Comparison of ENCODE assay signal across 10 cellular contexts in the genomic region with DNA sequence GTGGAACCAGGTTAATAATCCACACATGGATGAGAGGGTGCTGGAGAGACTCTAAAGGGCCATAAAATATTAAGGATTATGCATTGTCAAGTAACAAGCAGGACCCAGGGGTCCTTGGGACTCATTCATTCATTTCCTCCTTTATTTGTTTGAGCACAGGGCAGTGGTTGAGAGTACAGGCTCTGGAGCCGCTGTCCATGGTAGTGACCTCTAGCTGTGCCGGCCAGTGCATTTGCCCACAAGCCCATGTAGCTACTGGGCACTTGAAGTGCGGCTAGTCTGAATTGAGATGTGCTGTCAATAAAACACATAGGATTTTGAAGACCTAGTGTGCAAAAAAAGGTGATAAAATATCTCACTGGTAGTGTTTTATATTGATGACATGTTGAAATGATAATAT.
DNase-seq lines count a peak whose midpoint lies in the region; ATAC-seq and TF ChIP-seq lines count a peak whose summit lies in the region.
"Had no signal": no experiment of that assay in that cellular context is flagged by ENCODE, and none has a peak within 500 bp of the region (broad histone marks: within the 10 kb centered on the region; RNA-seq: fewer than 3 reads in every experiment).

No MANE protein-coding gene starts in this region.

- no peaks in the 10 kb centered on the region for H3K36me3 Mint-ChIP-seq in activated T-helper 1 cell treated with anti-CD3 and anti-CD28 coated beads, Interleukin-12 subunit alpha, Interleukin-12 subunit beta, Interleukin-2, Interleukin-4 antibody, amounts not matched to agents 30 ng/mL and 10 ng/mL and 1 ng/mL, durations not matched to agents 14 hours and 24 hours and 36 hours (ENCODE audit: low read depth)

- H3K4me1 Mint-ChIP-seq in activated T-helper 1 cell treated with anti-CD3 and anti-CD28 coated beads, Interleukin-12 subunit alpha, Interleukin-12 subunit beta, Interleukin-2, Interleukin-4 antibody, amounts not matched to agents 30 ng/mL and 10 ng/mL and 1 ng/mL, durations not matched to agents 14 hours and 24 hours and 36 hours (ENCODE audit: low read depth), result no peaks in the 10 kb centered on the region

- H3K4me3 Mint-ChIP-seq in activated T-helper 1 cell treated with anti-CD3 and anti-CD28 coated beads, Interleukin-12 subunit alpha, Interleukin-12 subunit beta, Interleukin-2, Interleukin-4 antibody, amounts not matched to agents 30 ng/mL and 10 ng/mL and 1 ng/mL, durations not matched to agents 14 hours and 24 hours and 36 hours, result no peak overlapping the region
- H3K4me3 Mint-ChIP-seq: activated CD8-positive, alpha-beta T cell treated with anti-CD3 and anti-CD28 coated beads for 36 hours had no signal

- TF ChIP-seq CTCF in AG10803 (conservative IDR thresholded peaks at IDR 0.05; ENCODE audit: low read length), result no peak
- no peak for TF ChIP-seq CTCF in gastroesophageal sphincter (IDR thresholded peaks at IDR 0.05)

- no peak overlapping the region for H3K27ac Mint-ChIP-seq in activated T-helper 1 cell treated with anti-CD3 and anti-CD28 coated beads, Interleukin-12 subunit alpha, Interleukin-12 subunit beta, Interleukin-2, Interleukin-4 antibody, amounts not matched to agents 30 ng/mL and 10 ng/mL and 1 ng/mL, durations not matched to agents 14 hours and 24 hours and 36 hours
- H3K27ac Mint-ChIP-seq: activated CD8-positive, alpha-beta T cell treated with anti-CD3 and anti-CD28 coated beads for 36 hours had no signal

- no peaks in the 10 kb centered on the region for H3K9me3 ChIP-seq in gastroesophageal sphincter

- H3K4me3 ChIP-seq in AG10803 (ENCODE audit: low read length), result no peak overlapping the region
- H3K4me3 ChIP-seq in gastroesophageal sphincter, result no peak overlapping the region
- H3K4me3 ChIP-seq: SK-N-MC had no signal

- WGBS in gastroesophageal sphincter (ENCODE audit: low coverage in 1 of 2), 2 donors, result 47 to 62% methylated on average over 3 of the region's 3 CpGs

- DNase-seq in AG10803 (ENCODE audit: low read depth) (peak; percentile 34), LoVo (ENCODE audit: low spot score) (peak; percentile 12), caudate nucleus (lab: John Stamatoyannopoulos, UW) (peak in 25 of 61 donors; percentile 3 to 63 (median 23)), left lobe of liver (ENCODE audit: low spot score) (no peak)
- no peak for DNase-seq in activated T-helper 1 cell treated with anti-CD3 and anti-CD28 coated beads, Interleukin-12 subunit alpha, Interleukin-12 subunit beta, Interleukin-2, Interleukin-4 antibody, amounts not matched to agents 30 ng/mL and 10 ng/mL and 1 ng/mL, durations not matched to agents 14 hours and 24 hours and 36 hours (ENCODE audit: low spot score)
- DNase-seq: activated CD8-positive, alpha-beta T cell treated with anti-CD3 and anti-CD28 coated beads for 36 hours had no signal

- no peaks in the 10 kb centered on the region for H3K27me3 ChIP-seq in gastroesophageal sphincter

- no peaks in the 10 kb centered on the region for H3K27me3 Mint-ChIP-seq in activated T-helper 1 cell treated with anti-CD3 and anti-CD28 coated beads, Interleukin-12 subunit alpha, Interleukin-12 subunit beta, Interleukin-2, Interleukin-4 antibody, amounts not matched to agents 30 ng/mL and 10 ng/mL and 1 ng/mL, durations not matched to agents 14 hours and 24 hours and 36 hours (ENCODE audit: insufficient read depth)
- H3K27me3 Mint-ChIP-seq: activated CD8-positive, alpha-beta T cell treated with anti-CD3 and anti-CD28 coated beads for 36 hours had no signal

- no peaks in the 10 kb centered on the region for H3K36me3 ChIP-seq in gastroesophageal sphincter

- intact Hi-C loops in activated T-helper 1 cell treated with anti-CD3 and anti-CD28 coated beads, Interleukin-12 subunit alpha, Interleukin-12 subunit beta, Interleukin-2, Interleukin-4 antibody, amounts not matched to agents 30 ng/mL and 10 ng/mL and 1 ng/mL, durations not matched to agents 14 hours and 24 hours and 36 hours (cut with micrococcal nuclease), result no loop called here

- ATAC-seq in left lobe of liver, result peak; percentile 70
- no peak for ATAC-seq in HG02678 (IDR thresholded peaks at IDR 0.05; ENCODE audit: unreplicated experiment)
- no peak for ATAC-seq in GM18861 (IDR thresholded peaks at IDR 0.05; ENCODE audit: unreplicated experiment)
- ATAC-seq in gastroesophageal sphincter, result no peak
- ATAC-seq: activated CD8-positive, alpha-beta T cell treated with anti-CD3 and anti-CD28 coated beads for 36 hours had no signal

- H3K9me3 Mint-ChIP-seq in activated T-helper 1 cell treated with anti-CD3 and anti-CD28 coated beads, Interleukin-12 subunit alpha, Interleukin-12 subunit beta, Interleukin-2, Interleukin-4 antibody, amounts not matched to agents 30 ng/mL and 10 ng/mL and 1 ng/mL, durations not matched to agents 14 hours and 24 hours and 36 hours, result no peaks in the 10 kb centered on the region
- H3K9me3 Mint-ChIP-seq: activated CD8-positive, alpha-beta T cell treated with anti-CD3 and anti-CD28 coated beads for 36 hours had no signal

- H3K27ac ChIP-seq in caudate nucleus (ENCODE audit: low read depth, low read length), result peak overlapping the region; percentile 83
- H3K27ac ChIP-seq in gastroesophageal sphincter, result no peak overlapping the region
- H3K27ac ChIP-seq: SK-N-MC had no signal

- TF ChIP-seq EP300 in gastroesophageal sphincter (IDR thresholded peaks at IDR 0.05), result no peak

- no peaks in the 10 kb centered on the region for H3K4me1 ChIP-seq in gastroesophageal sphincter

- TF ChIP-seq POLR2A in gastroesophageal sphincter (IDR thresholded peaks at IDR 0.05), result no peak

Comparison
In these comparisons a context has a peak if more than half of its experiments do, and no peak if none do; other contexts are left out.
1. DNase-seq: peak in AG10803 (single experiment) and LoVo (single experiment); none in left lobe of liver (single experiment) and activated T-helper 1 cell treated with anti-CD3 and anti-CD28 coated beads, Interleukin-12 subunit alpha, Interleukin-12 subunit beta, Interleukin-2, Interleukin-4 antibody, amounts not matched to agents 30 ng/mL and 10 ng/mL and 1 ng/mL, durations not matched to agents 14 hours and 24 hours and 36 hours (single experiment).